In the genomic region with DNA sequence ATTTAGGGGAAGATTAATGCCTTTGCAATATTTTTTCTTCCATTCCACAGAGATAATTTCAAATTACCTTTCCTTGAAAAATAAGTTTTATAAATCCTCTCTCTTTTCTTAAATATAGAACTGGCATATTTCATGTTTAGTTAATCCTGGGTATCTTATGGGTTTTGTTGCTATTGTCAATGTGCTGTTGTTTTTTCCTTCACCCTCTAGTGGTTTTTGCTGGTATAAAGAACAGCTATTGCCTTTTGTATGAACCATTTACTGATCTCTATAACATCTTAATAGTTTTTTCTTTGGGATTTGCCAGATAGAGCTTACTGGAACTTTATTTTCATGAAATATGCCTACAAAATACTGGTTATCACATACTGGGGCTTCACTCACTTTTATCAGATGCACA, we compare ENCODE assay signal across 2 cellular contexts.
TF ChIP-seq lines count a peak whose summit lies in the region.

No MANE protein-coding gene starts in this region.

TF ChIP-seq in GM23338, 12 proteins besides CTCF, POLR2A, EP300 and RAD21 (continued from another document):
- TF ChIP-seq, protein P1, sequence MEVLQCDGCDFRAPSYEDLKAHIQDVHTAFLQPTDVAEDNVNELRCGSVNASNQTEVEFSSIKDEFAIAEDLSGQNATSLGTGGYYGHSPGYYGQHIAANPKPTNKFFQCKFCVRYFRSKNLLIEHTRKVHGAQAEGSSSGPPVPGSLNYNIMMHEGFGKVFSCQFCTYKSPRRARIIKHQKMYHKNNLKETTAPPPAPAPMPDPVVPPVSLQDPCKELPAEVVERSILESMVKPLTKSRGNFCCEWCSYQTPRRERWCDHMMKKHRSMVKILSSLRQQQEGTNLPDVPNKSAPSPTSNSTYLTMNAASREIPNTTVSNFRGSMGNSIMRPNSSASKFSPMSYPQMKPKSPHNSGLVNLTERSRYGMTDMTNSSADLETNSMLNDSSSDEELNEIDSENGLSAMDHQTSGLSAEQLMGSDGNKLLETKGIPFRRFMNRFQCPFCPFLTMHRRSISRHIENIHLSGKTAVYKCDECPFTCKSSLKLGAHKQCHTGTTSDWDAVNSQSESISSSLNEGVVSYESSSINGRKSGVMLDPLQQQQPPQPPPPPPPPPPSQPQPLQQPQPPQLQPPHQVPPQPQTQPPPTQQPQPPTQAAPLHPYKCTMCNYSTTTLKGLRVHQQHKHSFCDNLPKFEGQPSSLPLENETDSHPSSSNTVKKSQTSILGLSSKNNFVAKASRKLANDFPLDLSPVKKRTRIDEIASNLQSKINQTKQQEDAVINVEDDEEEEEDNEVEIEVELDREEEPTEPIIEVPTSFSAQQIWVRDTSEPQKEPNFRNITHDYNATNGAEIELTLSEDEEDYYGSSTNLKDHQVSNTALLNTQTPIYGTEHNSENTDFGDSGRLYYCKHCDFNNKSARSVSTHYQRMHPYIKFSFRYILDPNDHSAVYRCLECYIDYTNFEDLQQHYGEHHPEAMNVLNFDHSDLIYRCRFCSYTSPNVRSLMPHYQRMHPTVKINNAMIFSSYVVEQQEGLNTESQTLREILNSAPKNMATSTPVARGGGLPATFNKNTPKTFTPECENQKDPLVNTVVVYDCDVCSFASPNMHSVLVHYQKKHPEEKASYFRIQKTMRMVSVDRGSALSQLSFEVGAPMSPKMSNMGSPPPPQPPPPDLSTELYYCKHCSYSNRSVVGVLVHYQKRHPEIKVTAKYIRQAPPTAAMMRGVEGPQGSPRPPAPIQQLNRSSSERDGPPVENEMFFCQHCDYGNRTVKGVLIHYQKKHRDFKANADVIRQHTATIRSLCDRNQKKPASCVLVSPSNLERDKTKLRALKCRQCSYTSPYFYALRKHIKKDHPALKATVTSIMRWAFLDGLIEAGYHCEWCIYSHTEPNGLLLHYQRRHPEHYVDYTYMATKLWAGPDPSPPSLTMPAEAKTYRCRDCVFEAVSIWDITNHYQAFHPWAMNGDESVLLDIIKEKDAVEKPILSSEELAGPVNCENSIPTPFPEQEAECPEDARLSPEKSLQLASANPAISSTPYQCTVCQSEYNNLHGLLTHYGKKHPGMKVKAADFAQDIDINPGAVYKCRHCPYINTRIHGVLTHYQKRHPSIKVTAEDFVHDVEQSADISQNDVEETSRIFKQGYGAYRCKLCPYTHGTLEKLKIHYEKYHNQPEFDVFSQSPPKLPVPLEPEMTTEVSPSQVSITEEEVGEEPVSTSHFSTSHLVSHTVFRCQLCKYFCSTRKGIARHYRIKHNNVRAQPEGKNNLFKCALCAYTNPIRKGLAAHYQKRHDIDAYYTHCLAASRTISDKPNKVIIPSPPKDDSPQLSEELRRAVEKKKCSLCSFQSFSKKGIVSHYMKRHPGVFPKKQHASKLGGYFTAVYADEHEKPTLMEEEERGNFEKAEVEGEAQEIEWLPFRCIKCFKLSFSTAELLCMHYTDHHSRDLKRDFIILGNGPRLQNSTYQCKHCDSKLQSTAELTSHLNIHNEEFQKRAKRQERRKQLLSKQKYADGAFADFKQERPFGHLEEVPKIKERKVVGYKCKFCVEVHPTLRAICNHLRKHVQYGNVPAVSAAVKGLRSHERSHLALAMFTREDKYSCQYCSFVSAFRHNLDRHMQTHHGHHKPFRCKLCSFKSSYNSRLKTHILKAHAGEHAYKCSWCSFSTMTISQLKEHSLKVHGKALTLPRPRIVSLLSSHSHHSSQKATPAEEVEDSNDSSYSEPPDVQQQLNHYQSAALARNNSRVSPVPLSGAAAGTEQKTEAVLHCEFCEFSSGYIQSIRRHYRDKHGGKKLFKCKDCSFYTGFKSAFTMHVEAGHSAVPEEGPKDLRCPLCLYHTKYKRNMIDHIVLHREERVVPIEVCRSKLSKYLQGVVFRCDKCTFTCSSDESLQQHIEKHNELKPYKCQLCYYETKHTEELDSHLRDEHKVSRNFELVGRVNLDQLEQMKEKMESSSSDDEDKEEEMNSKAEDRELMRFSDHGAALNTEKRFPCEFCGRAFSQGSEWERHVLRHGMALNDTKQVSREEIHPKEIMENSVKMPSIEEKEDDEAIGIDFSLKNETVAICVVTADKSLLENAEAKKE (CRISPR knock-in tag; IDR thresholded peaks at IDR 0.05), result no peak
- TF ChIP-seq EZH2 (IDR thresholded peaks at IDR 0.05; ENCODE audit: low read depth, unreplicated experiment), result no peak
- TF ChIP-seq ZNF331 (CRISPR knock-in tag; IDR thresholded peaks at IDR 0.05; ENCODE audit: low read depth), result no peak
- no peak for TF ChIP-seq EZH2phosphoT487 (IDR thresholded peaks at IDR 0.05; ENCODE audit: unreplicated experiment)
- TF ChIP-seq REST (IDR thresholded peaks at IDR 0.05; ENCODE audit: unreplicated experiment), result no peak
- TF ChIP-seq POLR2AphosphoS5 (IDR thresholded peaks at IDR 0.05; ENCODE audit: low read depth), result no peak
- no peak for TF ChIP-seq NANOG (IDR thresholded peaks at IDR 0.05; ENCODE audit: borderline replicate concordance)
- TF ChIP-seq CREB1 (CRISPR knock-in tag; IDR thresholded peaks at IDR 0.05; ENCODE audit: low read depth), result no peak
- TF ChIP-seq ETS1 (IDR thresholded peaks at IDR 0.05), result no peak
- TF ChIP-seq JUNB (IDR thresholded peaks at IDR 0.05; ENCODE audit: unreplicated experiment), result no peak

TF ChIP-seq in SK-N-SH treated with all-trans-retinoic acid at 6 μM for 48 hours, 23 proteins besides CTCF, POLR2A, EP300 and RAD21 (continued from another document):
- TF ChIP-seq TSHZ2 (CRISPR knock-in tag; IDR thresholded peaks at IDR 0.05) (no peak), ISL1 (CRISPR knock-in tag; IDR thresholded peaks at IDR 0.05) (no peak), CSDC2 (CRISPR knock-in tag; IDR thresholded peaks at IDR 0.05) (no peak)
